11 cellular contexts compared by ENCODE assay signal in the genomic region with DNA sequence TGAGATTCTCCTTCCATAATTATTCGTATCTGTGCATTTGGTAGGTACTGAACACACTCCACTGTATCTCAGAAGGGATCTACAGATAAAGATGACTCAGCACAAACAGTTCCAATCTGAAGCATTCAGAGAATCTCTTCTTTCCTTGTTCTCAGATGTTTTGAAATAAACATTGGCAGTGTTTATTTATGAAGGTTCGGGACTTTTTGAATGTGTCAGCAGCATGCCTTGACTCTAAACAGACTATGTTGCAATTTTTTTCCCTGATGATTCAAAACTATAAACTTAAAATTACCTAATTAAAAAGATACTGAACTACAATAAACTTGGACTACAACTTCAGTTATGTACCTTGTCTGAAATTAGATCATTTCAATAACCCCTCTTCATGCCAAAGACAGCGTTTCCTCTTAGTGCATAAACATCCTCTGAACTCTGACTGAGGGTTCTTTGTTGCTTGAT.
DNase-seq lines count a peak whose midpoint lies in the region; ATAC-seq and TF ChIP-seq lines count a peak whose summit lies in the region.
"Had no signal": no experiment of that assay in that cellular context is flagged by ENCODE, and none has a peak within 500 bp of the region (broad histone marks: within the 10 kb centered on the region; RNA-seq: fewer than 3 reads in every experiment).

No MANE protein-coding gene starts in this region.

- intact Hi-C loops in mammary epithelial cell (cut with micrococcal nuclease): no loop called here

- H3K27ac ChIP-seq in mammary epithelial cell (ENCODE audit: insufficient read depth, low read depth, low read length) (peak overlapping the region; percentile 57), lung (ENCODE audit: low read depth in 1 of 2, low read length in 1 of 2) (no peak overlapping the region)

- H3K9me3 ChIP-seq in mammary epithelial cell (replicated peaks; ENCODE audit: insufficient read depth, low read length) (no peaks in the 10 kb centered on the region), lung (ENCODE audit: control insufficient read depth in 2 of 2, insufficient read depth in 1 of 2, low read length in 1 of 2) (no peaks in the 10 kb centered on the region)

- H3K36me3 ChIP-seq in mammary epithelial cell (ENCODE audit: insufficient read depth, low read length) (no peaks in the 10 kb centered on the region), lung (ENCODE audit: control insufficient read depth in 2 of 2, insufficient read depth in 2 of 2, low read length in 2 of 2) (no peaks in the 10 kb centered on the region)

- no TSS peak for BruUV-seq in mammary epithelial cell (replicated peaks; lab: Mats Ljungman, UMichigan)

- 6% methylated on average over 3 of the region's 3 CpGs for WGBS in mammary epithelial cell (ENCODE audit: low coverage, missing lambda C conversion rate)
- WGBS in lung, 2 donors: 19 to 25% methylated on average over 3 of the region's 3 CpGs

- no peak overlapping the region for H3K9ac ChIP-seq in mammary epithelial cell (ENCODE audit: insufficient read depth, low read length)

- in situ Hi-C loops in mammary epithelial cell (cut with MboI; ENCODE audit: low sequenced_read_pairs in 2 of 2): no loop called here

- H4K20me1 ChIP-seq in mammary epithelial cell (ENCODE audit: insufficient read depth, low read length): no peaks in the 10 kb centered on the region

- H2AFZ ChIP-seq in mammary epithelial cell (ENCODE audit: low read depth, low read length): peak overlapping the region; percentile 52

- ATAC-seq in lung (ENCODE audit: insufficient read depth, low FRiP score): peak; percentile 31
- no peak for ATAC-seq in HG02763 (IDR thresholded peaks at IDR 0.05; ENCODE audit: unreplicated experiment)

- H3K79me2 ChIP-seq in mammary epithelial cell (ENCODE audit: insufficient read depth, low read length): no peaks in the 10 kb centered on the region

- CTCF ChIA-PET in mammary epithelial cell (lab: Charles Lee; ENCODE audit: low non-redundant PET): no interaction called here

- dilution Hi-C loops in mammary epithelial cell (cut with HindIII; ENCODE audit: low sequenced_read_pairs): loop anchor here (10.0 kb wide), 1 partner anchor 335 kb away; no protein-coding TSS in a partner anchor

- H3K27me3 ChIP-seq in mammary epithelial cell (ENCODE audit: insufficient read depth, low read length) (no peaks in the 10 kb centered on the region), lung (ENCODE audit: control insufficient read depth, insufficient read depth) (no peaks in the 10 kb centered on the region)

- peak; percentile 78 for DNase-seq in A172 (ENCODE audit: low spot score)
- peak; percentile 67 for DNase-seq in HS-5 (ENCODE audit: low read depth)
- DNase-seq in mammary epithelial cell: peak; percentile 92
- DNase-seq in lung (ENCODE audit: low spot score): no peak
- no peak for DNase-seq in NCI-H2029 treated with DMSO at 0.1 percent for 48 hours (lab: John Stamatoyannopoulos, UW)
- DNase-seq in effector CD4-positive, alpha-beta T cell: no peak
- no peak for DNase-seq in NCI-H146 treated with DMSO at 0.1 percent for 48 hours (lab: John Stamatoyannopoulos, UW; ENCODE audit: unreplicated experiment)
- DNase-seq: activated CD8-positive, alpha-beta memory T cell treated with anti-CD3 and anti-CD28 coated beads, Interleukin-2, amount 50 U/mL, for 48 hours; head of caudate nucleus; stimulated activated CD4-positive, alpha-beta T cell treated with anti-CD3 and anti-CD28 coated beads, Interleukin-1b, Interleukin-23, amount 100 ng/mL, for 48 hours had no signal

- H3K4me2 ChIP-seq in mammary epithelial cell (ENCODE audit: insufficient read depth, low read depth, low read length): peak overlapping the region; percentile 63

- H3K4me3 ChIP-seq in mammary epithelial cell (replicated peaks in 1 of 3; ENCODE audit: insufficient read depth in 1 of 3, low read depth in 2 of 3, low read length in 3 of 3): no peak overlapping the region
- no peak overlapping the region for H3K4me3 ChIP-seq in lung

- TF ChIP-seq CTCF in mammary epithelial cell (conservative IDR thresholded peaks at IDR 0.05 in 1 of 2, IDR thresholded peaks at IDR 0.05 in 1 of 2; ENCODE audit: extremely low read depth in 1 of 2, insufficient read depth in 1 of 2, low read depth in 1 of 2, low read length in 2 of 2) (no peak), lung (IDR thresholded peaks at IDR 0.05; ENCODE audit: control extremely low read depth, extremely low read depth) (no peak)

- H3K4me1 ChIP-seq in mammary epithelial cell (ENCODE audit: insufficient read depth, low read length): peaks cover 8% of the 10 kb centered on the region
- peaks cover 5 to 7% of the 10 kb centered on the region in 2 donors for H3K4me1 ChIP-seq in lung (ENCODE audit: control insufficient read depth in 2 of 2, insufficient read depth in 2 of 2, low read length in 2 of 2)

Comparison
In these comparisons a context has a peak if more than half of its experiments do, and no peak if none do; other contexts are left out.
1. DNase-seq: peak in A172 (single experiment), HS-5 (single experiment) and mammary epithelial cell (single experiment); none in lung (single experiment), NCI-H2029 treated with DMSO at 0.1 percent for 48 hours (single experiment), effector CD4-positive, alpha-beta T cell (single experiment) and NCI-H146 treated with DMSO at 0.1 percent for 48 hours (single experiment).